ENCODE assay signal across 22 cellular contexts in the genomic region with DNA sequence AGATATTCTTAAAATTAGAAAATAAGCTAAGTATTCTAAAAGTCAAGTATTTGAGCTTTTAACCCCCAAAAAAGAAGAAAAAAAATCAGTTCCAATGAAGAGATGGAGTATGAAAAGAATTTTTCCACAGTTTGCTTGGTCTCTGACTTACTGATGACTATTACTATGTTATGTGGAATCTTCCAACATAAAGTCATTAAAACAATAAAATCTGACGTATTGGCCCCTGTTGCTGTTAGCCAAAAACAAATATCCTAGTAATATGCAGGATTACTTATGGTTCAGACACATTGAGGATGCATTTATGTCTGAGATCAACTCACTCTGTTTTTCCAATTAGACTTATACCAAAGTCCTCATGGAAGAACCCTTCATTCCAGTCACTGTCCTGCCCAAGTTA.
DNase-seq lines count a peak whose midpoint lies in the region; ATAC-seq and TF ChIP-seq lines count a peak whose summit lies in the region.
"Had no signal": no experiment of that assay in that cellular context is flagged by ENCODE, and none has a peak within 500 bp of the region (broad histone marks: within the 10 kb centered on the region; RNA-seq: fewer than 3 reads in every experiment).

No MANE protein-coding gene starts in this region.

- no peak for ATAC-seq in HG03439 (IDR thresholded peaks at IDR 0.05; ENCODE audit: unreplicated experiment)
- ATAC-seq: left lung, WTC11 had no signal

- TF ChIP-seq CTCF in AG04450 (IDR thresholded peaks at IDR 0.05; ENCODE audit: low read depth, low read length) (no peak), HFFc6 (IDR thresholded peaks at IDR 0.05) (no peak), fibroblast of villous mesenchyme (IDR thresholded peaks at IDR 0.05; ENCODE audit: insufficient read depth, low read depth, low read length) (no peak)

- H3K4me3 ChIP-seq in AG04450 (ENCODE audit: low read depth, low read length) = peak overlapping the region; percentile 45; the same call in 1 of the 2 replicates
- no peak overlapping the region for H3K4me3 ChIP-seq in fibroblast of villous mesenchyme (ENCODE audit: low read depth, low read length)
- H3K4me3 ChIP-seq: left lung, vagina had no signal

- peak overlapping the region; percentile 95 for H3K27ac ChIP-seq in AG04450 (ENCODE audit: low read depth, low read length)
- H3K27ac ChIP-seq: left lung, vagina had no signal

- CTCF ChIA-PET in AG04450 (lab: Charles Lee) = no interaction called here

- peaks cover 40% of the 10 kb centered on the region for H3K4me1 Mint-ChIP-seq in HFFc6 (ENCODE audit: low read depth)
- H3K4me1 Mint-ChIP-seq: CD8-positive, alpha-beta memory T cell; WTC11 had no signal

- H3K4me3 Mint-ChIP-seq in HFFc6 = peak overlapping the region; percentile 83
- H3K4me3 Mint-ChIP-seq: activated CD4-positive, alpha-beta memory T cell treated with anti-CD3 and anti-CD28 coated beads for 36 hours; CD8-positive, alpha-beta memory T cell; WTC11 had no signal

- H3K27me3 Mint-ChIP-seq in HFFc6 (ENCODE audit: insufficient read depth) = no peaks in the 10 kb centered on the region
- H3K27me3 Mint-ChIP-seq: activated CD4-positive, alpha-beta memory T cell treated with anti-CD3 and anti-CD28 coated beads for 36 hours; CD8-positive, alpha-beta memory T cell had no signal

- peak overlapping the region; percentile 99 for H3K27ac Mint-ChIP-seq in HFFc6
- H3K27ac Mint-ChIP-seq: activated CD4-positive, alpha-beta memory T cell treated with anti-CD3 and anti-CD28 coated beads for 36 hours; CD8-positive, alpha-beta memory T cell; WTC11 had no signal

- no peaks in the 10 kb centered on the region for H3K27me3 ChIP-seq in AG04450 (ENCODE audit: control insufficient read depth, insufficient read depth, low read length)
- H3K27me3 ChIP-seq: left lung, vagina had no signal

- POLR2A ChIA-PET in AG04450 (lab: Yijun Ruan, JAX) = no interaction called here

- no peaks in the 10 kb centered on the region for H3K9me3 Mint-ChIP-seq in HFFc6
- H3K9me3 Mint-ChIP-seq: WTC11 had no signal

- no peaks in the 10 kb centered on the region for H3K9me3 ChIP-seq in AG04450 (ENCODE audit: control insufficient read depth, insufficient read depth, low read length)
- H3K9me3 ChIP-seq: left lung, vagina had no signal

- peak; percentile 4 for DNase-seq in AG04450 (ENCODE audit: low read depth, low spot score)
- peak; percentile 75 for DNase-seq in HFFc6
- DNase-seq in astrocyte of the hippocampus (ENCODE audit: low read depth, low spot score) = peak; percentile 10
- DNase-seq in fibroblast of villous mesenchyme (ENCODE audit: low read depth) = peak; percentile 3
- no peak for DNase-seq in NCI-H748 (lab: John Stamatoyannopoulos, UW; ENCODE audit: unreplicated experiment)
- DNase-seq in midbrain (lab: John Stamatoyannopoulos, UW) = no peak
- no peak for DNase-seq in amygdala (lab: John Stamatoyannopoulos, UW)
- DNase-seq: activated CD4-positive, alpha-beta memory T cell treated with anti-CD3 and anti-CD28 coated beads for 36 hours; activated naive CD4-positive, alpha-beta T cell treated with Interleukin-2 at 50 U/mL for 16 hours; CD8-positive, alpha-beta memory T cell; dermis blood vessel endothelial cell; DMS79; Kasumi-1; left lung; NCI-H1048; NCI-H748 treated with DMSO at 0.1 percent for 48 hours; OCI-M1; SHP77 treated with DMSO at 0.1 percent for 48 hours; T-helper 2 cell had no signal

- peaks cover 8% of the 10 kb centered on the region; the same call in 1 of the 2 replicates for H3K36me3 Mint-ChIP-seq in HFFc6 (ENCODE audit: low read depth)
- H3K36me3 Mint-ChIP-seq: activated CD4-positive, alpha-beta memory T cell treated with anti-CD3 and anti-CD28 coated beads for 36 hours; CD8-positive, alpha-beta memory T cell; WTC11 had no signal

Comparison
In these comparisons a context has a peak if more than half of its experiments do, and no peak if none do; other contexts are left out.
1. DNase-seq: peak in AG04450 (single experiment), HFFc6 (single experiment), astrocyte of the hippocampus (single experiment) and fibroblast of villous mesenchyme (single experiment); none in NCI-H748 (single experiment), midbrain (single experiment) and amygdala (0 of 56).